Comparison of ENCODE assay signal across 10 cellular contexts in the genomic region with DNA sequence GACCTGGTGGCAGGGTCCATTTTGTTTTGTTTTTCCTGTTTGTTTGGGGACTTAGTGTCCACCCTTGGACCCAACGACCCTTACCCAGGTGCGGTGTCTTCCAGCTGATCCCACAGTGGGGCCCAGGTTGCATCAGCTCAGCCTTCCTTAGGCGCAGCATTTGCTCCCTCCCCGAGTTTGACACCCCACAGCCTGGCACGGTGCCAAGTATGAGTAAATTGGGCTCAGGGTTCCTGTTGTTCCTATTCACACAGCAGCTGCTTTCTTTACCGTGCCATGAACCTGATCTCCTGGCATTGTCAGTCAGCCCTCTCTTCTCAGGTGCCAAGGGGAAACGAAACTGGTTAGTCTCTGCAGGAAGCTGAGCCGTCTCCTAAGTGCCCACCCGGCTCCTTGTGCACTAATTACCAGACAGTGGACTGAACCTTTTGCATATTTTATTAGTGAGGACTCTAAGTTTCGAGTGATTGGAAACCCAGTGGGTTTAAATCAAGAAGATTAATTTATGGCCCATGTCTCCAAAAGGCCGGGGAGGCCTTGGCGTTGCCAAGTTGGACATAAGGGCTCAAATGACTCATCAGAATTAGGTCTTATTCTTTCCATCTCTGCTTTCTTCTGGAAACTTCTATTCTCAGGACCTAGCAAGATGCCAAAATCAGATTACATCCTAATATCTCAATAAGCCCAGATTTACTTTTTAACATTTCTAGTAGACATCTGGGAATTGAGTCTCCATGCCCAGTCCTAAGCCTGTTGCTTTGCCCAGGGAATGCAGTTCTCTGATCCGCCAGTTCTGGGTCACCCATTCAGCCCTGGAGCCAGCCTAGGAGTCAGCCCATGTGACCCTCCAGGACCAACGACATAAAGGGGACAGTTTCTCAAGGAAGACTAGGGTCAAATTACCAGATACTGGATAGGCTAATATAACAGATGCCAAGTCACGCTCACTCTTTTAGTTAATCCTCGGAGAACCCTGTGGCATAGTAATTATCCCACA.
A peak's percentile ranks its signal among the peaks of the same experiment; 100 is the strongest.
DNase-seq lines count a peak whose midpoint lies in the region; ATAC-seq, FAIRE-seq and TF ChIP-seq lines count a peak whose summit lies in the region.
"Had no signal": no experiment of that assay in that cellular context is flagged by ENCODE, and none has a peak within 500 bp of the region (broad histone marks: within the 10 kb centered on the region; RNA-seq: fewer than 3 reads in every experiment).

No MANE protein-coding gene starts in this region.

- H2BK12ac ChIP-seq in neuronal stem cell (ENCODE audit: low read length) (no peak overlapping the region), H9 (ENCODE audit: insufficient read length, low read depth, low read length) (no peak overlapping the region)

- H3K9me3 ChIP-seq in neuronal stem cell (replicated peaks in 1 of 2; ENCODE audit: control insufficient read depth in 2 of 2, insufficient read depth in 1 of 2, low read depth in 1 of 2, low read length in 2 of 2) (peaks cover 0 to 2% of the 10 kb centered on the region in 2 donors), H9 (ENCODE audit: control insufficient read depth, low read depth, low read length) (no peaks in the 10 kb centered on the region)

- H3K4me1 ChIP-seq in neuronal stem cell (ENCODE audit: control insufficient read depth in 2 of 2, insufficient read depth in 1 of 2, low read depth in 1 of 2, low read length in 2 of 2): peaks cover 2 to 10% of the 10 kb centered on the region in 2 donors
- no peaks in the 10 kb centered on the region for H3K4me1 ChIP-seq in H9 (ENCODE audit: insufficient read depth, low read length)

- DNase-seq in Daoy (ENCODE audit: low read depth): peak; percentile 84
- peak; percentile 97 for DNase-seq in NCI-H2196 treated with DMSO at 0.1 percent for 48 hours (lab: John Stamatoyannopoulos, UW; ENCODE audit: unreplicated experiment)
- DNase-seq in bronchial epithelial cell (ENCODE audit: low read depth): peak; percentile 34
- no peak for DNase-seq in neuronal stem cell (ENCODE audit: low spot score)
- no peak for DNase-seq in H9
- no peak for DNase-seq in activated CD8-positive, alpha-beta T cell treated with anti-CD3 and anti-CD28 coated beads, Interleukin-2, amount 10 ng/mL, durations not matched to agents 7 days and 5 days
- no peak for DNase-seq in A172 (ENCODE audit: low spot score)
- DNase-seq: activated CD8-positive, alpha-beta memory T cell treated with anti-CD3 and anti-CD28 coated beads, Interleukin-2, amount 50 U/mL, for 4 hours had no signal

- H3K4me2 ChIP-seq in neuronal stem cell (ENCODE audit: insufficient read depth, low read length, poor library complexity, severe bottlenecking) (no peak overlapping the region), H9 (ENCODE audit: insufficient read depth, insufficient read length, low read length) (no peak overlapping the region)

- H2AK5ac ChIP-seq in neuronal stem cell (ENCODE audit: low read depth, low read length): no peak overlapping the region
- H2AK5ac ChIP-seq in H9 (ENCODE audit: insufficient read length, low read length): no peak overlapping the region

- FAIRE-seq in bronchial epithelial cell (lab: Jason Lieb, UNC): no peak

- no peaks in the 10 kb centered on the region for H3K27me3 ChIP-seq in bronchial epithelial cell (ENCODE audit: control insufficient read depth, insufficient read depth, low read length)
- H3K27me3 ChIP-seq in neuronal stem cell (ENCODE audit: control insufficient read depth in 3 of 3, insufficient read depth in 3 of 3, low read depth in 1 of 3, low read length in 3 of 3): no peaks in the 10 kb centered on the region
- no peaks in the 10 kb centered on the region for H3K27me3 ChIP-seq in H9 (ENCODE audit: insufficient read depth, low read length)

- no peaks in the 10 kb centered on the region for H3K79me2 ChIP-seq in H9 (ENCODE audit: insufficient read depth, low read length)

- no peak overlapping the region for H2BK20ac ChIP-seq in H9 (ENCODE audit: low read depth, low read length, poor library complexity, severe bottlenecking)

- no peak overlapping the region for H4K5ac ChIP-seq in H9 (ENCODE audit: insufficient read length, low read depth, low read length)

- no peak for ATAC-seq in activated CD8-positive, alpha-beta T cell treated with anti-CD3 and anti-CD28 coated beads, Interleukin-2, amount 10 ng/mL, durations not matched to agents 7 days and 5 days
- ATAC-seq in HG03342 (IDR thresholded peaks at IDR 0.05; ENCODE audit: unreplicated experiment): no peak

- H3K36me3 ChIP-seq in bronchial epithelial cell (ENCODE audit: control insufficient read depth, insufficient read depth, low read length) (no peaks in the 10 kb centered on the region), neuronal stem cell (replicated peaks in 1 of 2; ENCODE audit: control insufficient read depth in 2 of 2, insufficient read depth in 2 of 2, low read length in 2 of 2) (no peaks in the 10 kb centered on the region)

- no peak overlapping the region for H3K9ac ChIP-seq in neuronal stem cell (ENCODE audit: low read depth, low read length, poor library complexity)
- no peak overlapping the region for H3K9ac ChIP-seq in H9 (ENCODE audit: extremely low read depth, insufficient read length, low read length)

- 0 out of 4 replicates have a peak, but pooled peaks cover 0 to 5% of the 10 kb centered on the region in 2 experiments for H3K4me1 Mint-ChIP-seq in H9
- H3K4me1 Mint-ChIP-seq in activated CD8-positive, alpha-beta T cell treated with anti-CD3 and anti-CD28 coated beads, Interleukin-2, amount 10 ng/mL, durations not matched to agents 7 days and 5 days (ENCODE audit: low read depth): no peaks in the 10 kb centered on the region

- no peak overlapping the region for H3K27ac ChIP-seq in neuronal stem cell (replicated peaks; ENCODE audit: low read length)
- H3K27ac ChIP-seq in H9 (ENCODE audit: insufficient read length, low read depth, low read length): no peak overlapping the region

- TF ChIP-seq CTCF in bronchial epithelial cell (IDR thresholded peaks at IDR 0.05; ENCODE audit: insufficient read depth, low read length, severe bottlenecking) (no peak), H9 (conservative IDR thresholded peaks at IDR 0.05) (no peak)

- H3T11ph ChIP-seq in H9 (ENCODE audit: low read length): no peak overlapping the region

- POLR2A ChIA-PET in activated CD8-positive, alpha-beta T cell treated with anti-CD3 and anti-CD28 coated beads, Interleukin-2, amount 10 ng/mL, durations not matched to agents 7 days and 5 days (lab: Charles Lee): no interaction called here

- peaks cover 0 to 2% of the 10 kb centered on the region in 2 experiments; a peak in 1 of 5 replicates for H3K9me3 Mint-ChIP-seq in H9
- H3K9me3 Mint-ChIP-seq in activated CD8-positive, alpha-beta T cell treated with anti-CD3 and anti-CD28 coated beads, Interleukin-2, amount 10 ng/mL, durations not matched to agents 7 days and 5 days (ENCODE audit: insufficient read depth): no peaks in the 10 kb centered on the region
- H3K9me3 Mint-ChIP-seq: CD4-positive, alpha-beta T cell had no signal

- H2AFZ ChIP-seq in neuronal stem cell (ENCODE audit: low read length) (no peak overlapping the region), H9 (ENCODE audit: low read length) (no peak overlapping the region)

- H3K14ac ChIP-seq in neuronal stem cell (ENCODE audit: low read length): no peak overlapping the region
- H3K14ac ChIP-seq in H9 (ENCODE audit: insufficient read depth, low read length): no peak overlapping the region

- no peaks in the 10 kb centered on the region for H3K36me3 Mint-ChIP-seq in H9 (ENCODE audit: insufficient read depth in 1 of 3, low read depth in 3 of 3)
- no peaks in the 10 kb centered on the region for H3K36me3 Mint-ChIP-seq in activated CD8-positive, alpha-beta T cell treated with anti-CD3 and anti-CD28 coated beads, Interleukin-2, amount 10 ng/mL, durations not matched to agents 7 days and 5 days (ENCODE audit: low read depth)

- H2BK15ac ChIP-seq in neuronal stem cell (ENCODE audit: low read length) (no peak overlapping the region), H9 (ENCODE audit: low read depth, low read length) (no peak overlapping the region)

- no peak overlapping the region for H3K23ac ChIP-seq in neuronal stem cell (ENCODE audit: low read depth, low read length, poor library complexity)
- no peak overlapping the region for H3K23ac ChIP-seq in H9 (ENCODE audit: insufficient read length, low read depth, low read length)

- H3K18ac ChIP-seq in neuronal stem cell (ENCODE audit: low read length) (peak overlapping the region; percentile 11), H9 (ENCODE audit: insufficient read length, low read depth, low read length) (no peak overlapping the region)

- H4K20me1 ChIP-seq in H9 (ENCODE audit: control insufficient read depth, insufficient read depth, insufficient read length): no peaks in the 10 kb centered on the region

- no peaks in the 10 kb centered on the region for H3K79me1 ChIP-seq in neuronal stem cell (ENCODE audit: low read depth, low read length)
- H3K79me1 ChIP-seq in H9 (ENCODE audit: insufficient read depth, low read depth, low read length, poor library complexity, severe bottlenecking): no peaks in the 10 kb centered on the region

- H2BK120ac ChIP-seq in neuronal stem cell (ENCODE audit: low read depth, low read length) (no peak overlapping the region), H9 (ENCODE audit: low read depth, low read length, poor library complexity, severe bottlenecking) (no peak overlapping the region)

- H3K4ac ChIP-seq in neuronal stem cell (ENCODE audit: low read length) (no peak overlapping the region), H9 (ENCODE audit: low read depth, low read length) (no peak overlapping the region)

- no CpG with 5 or more reads among the region's 16 CpGs for WGBS in neuronal stem cell (ENCODE audit: extremely low coverage in 2 of 2, insufficient read length in 2 of 2, insufficient replicate concordance in 1 of 2), 2 donors
- no CpG with 5 or more reads among the region's 16 CpGs for WGBS in H9 (ENCODE audit: extremely low coverage, insufficient read length, low lambda C conversion rate)

- H4K8ac ChIP-seq in neuronal stem cell (ENCODE audit: low read depth, low read length) (no peak overlapping the region), H9 (replicated peaks; ENCODE audit: insufficient read length, low read depth, low read length) (no peak overlapping the region)

- no peak overlapping the region for H3K4me3 Mint-ChIP-seq in H9
- no peak overlapping the region for H3K4me3 Mint-ChIP-seq in activated CD8-positive, alpha-beta T cell treated with anti-CD3 and anti-CD28 coated beads, Interleukin-2, amount 10 ng/mL, durations not matched to agents 7 days and 5 days
- H3K4me3 Mint-ChIP-seq: CD4-positive, alpha-beta T cell had no signal

- H2BK5ac ChIP-seq in neuronal stem cell (ENCODE audit: low read length) (no peak overlapping the region), H9 (ENCODE audit: insufficient read length, low read length) (no peak overlapping the region)

- no peak overlapping the region for H3K56ac ChIP-seq in H9 (ENCODE audit: insufficient read length, low read depth, low read length)

- H3K27me3 Mint-ChIP-seq in H9 (ENCODE audit: low read depth): peaks cover 1% of the 10 kb centered on the region; the same call in 1 of the 2 replicates
- H3K27me3 Mint-ChIP-seq in activated CD8-positive, alpha-beta T cell treated with anti-CD3 and anti-CD28 coated beads, Interleukin-2, amount 10 ng/mL, durations not matched to agents 7 days and 5 days (ENCODE audit: low read depth): no peaks in the 10 kb centered on the region
- H3K27me3 Mint-ChIP-seq: CD4-positive, alpha-beta T cell had no signal

- no peak overlapping the region for H3K4me3 ChIP-seq in bronchial epithelial cell (ENCODE audit: low read depth, low read length)
- no peak overlapping the region for H3K4me3 ChIP-seq in neuronal stem cell (ENCODE audit: low read length in 2 of 2)

- no peak overlapping the region for H3K27ac Mint-ChIP-seq in H9
- H3K27ac Mint-ChIP-seq in activated CD8-positive, alpha-beta T cell treated with anti-CD3 and anti-CD28 coated beads, Interleukin-2, amount 10 ng/mL, durations not matched to agents 7 days and 5 days: no peak overlapping the region
- H3K27ac Mint-ChIP-seq: CD4-positive, alpha-beta T cell had no signal

- no peak overlapping the region for H4K91ac ChIP-seq in neuronal stem cell (ENCODE audit: low read depth, low read length, poor library complexity)
- no peak overlapping the region for H4K91ac ChIP-seq in H9 (ENCODE audit: insufficient read length, low read depth, low read length)

- CTCF ChIA-PET in activated CD8-positive, alpha-beta T cell treated with anti-CD3 and anti-CD28 coated beads, Interleukin-2, amount 10 ng/mL, durations not matched to agents 7 days and 5 days (lab: Charles Lee): no interaction called here

- no peaks in the 10 kb centered on the region for H3K23me2 ChIP-seq in H9 (ENCODE audit: insufficient read length, low read depth, low read length, poor library complexity, severe bottlenecking)

Comparison
In these comparisons a context has a peak if more than half of its experiments do, and no peak if none do; other contexts are left out.
1. DNase-seq: peak in Daoy (single experiment), NCI-H2196 treated with DMSO at 0.1 percent for 48 hours (single experiment) and bronchial epithelial cell (single experiment); none in neuronal stem cell (single experiment), H9 (single experiment), activated CD8-positive, alpha-beta T cell treated with anti-CD3 and anti-CD28 coated beads, Interleukin-2, amount 10 ng/mL, durations not matched to agents 7 days and 5 days (single experiment) and A172 (single experiment).